ENCODE assay signal across 10 cellular contexts in genomic region chr10:95837368-95837776, GRCh38.
A peak's percentile ranks its signal among the peaks of the same experiment; 100 is the strongest.
DNase-seq lines count a peak whose midpoint lies in the region; ATAC-seq and TF ChIP-seq lines count a peak whose summit lies in the region.
"Had no signal": no experiment of that assay in that cellular context is flagged by ENCODE, and none has a peak within 500 bp of the region (broad histone marks: within the 10 kb centered on the region; RNA-seq: fewer than 3 reads in every experiment).

No MANE protein-coding gene starts in this region.

- H3K9me3 Mint-ChIP-seq in dendritic cell treated with granulocyte-macrophage colony-stimulating factor and Interleukin-4, amounts not matched to agents 40 ng/mL and 50 ng/mL, for 4 days, result no peaks in the 10 kb centered on the region

- intact Hi-C loops in dendritic cell treated with granulocyte-macrophage colony-stimulating factor and Interleukin-4, amounts not matched to agents 40 ng/mL and 50 ng/mL, for 4 days (cut with micrococcal nuclease), result no loop called here
- intact Hi-C loops in breast epithelium (cut with DNase I; ENCODE audit: low total_unique reads), result no loop called here

- ATAC-seq in GM19372 (IDR thresholded peaks at IDR 0.05; ENCODE audit: low read depth, unreplicated experiment) (peak; percentile 25), HG03045 (IDR thresholded peaks at IDR 0.05; ENCODE audit: unreplicated experiment) (peak; percentile 27), thoracic aorta (ENCODE audit: insufficient number of reproducible peaks, low FRiP score, low read depth) (no peak)

- no peak for TF ChIP-seq POLR2A in breast epithelium (IDR thresholded peaks at IDR 0.05)

- H3K27ac ChIP-seq in thoracic aorta (peak overlapping the region; percentile 52 to 75), breast epithelium (peak overlapping the region in 1 of 2 donors; percentile 8)

- DNase-seq in thoracic aorta (ENCODE audit: low spot score) (no peak), breast epithelium (ENCODE audit: low spot score in 2 of 2) (no peak), HUDEP-2 (lab: John Stamatoyannopoulos, UW; ENCODE audit: unreplicated experiment in 76 of 76) (no peak), NCI-H1048 (lab: John Stamatoyannopoulos, UW) (no peak)
- no peak for DNase-seq in stimulated activated CD4-positive, alpha-beta T cell treated with anti-CD3 and anti-CD28 coated beads, Interleukin-2, amount 100 ng/mL, for 24 hours
- DNase-seq: stimulated activated CD4-positive, alpha-beta T cell treated with anti-CD3 and anti-CD28 coated beads, Interleukin-4, amount 100 ng/mL, for 1 hour had no signal

- peaks cover 16% of the 10 kb centered on the region for H3K36me3 Mint-ChIP-seq in dendritic cell treated with granulocyte-macrophage colony-stimulating factor and Interleukin-4, amounts not matched to agents 40 ng/mL and 50 ng/mL, for 4 days (ENCODE audit: low read depth)

- H3K4me1 Mint-ChIP-seq in dendritic cell treated with granulocyte-macrophage colony-stimulating factor and Interleukin-4, amounts not matched to agents 40 ng/mL and 50 ng/mL, for 4 days (ENCODE audit: low read depth), result peaks cover 55% of the 10 kb centered on the region

- H3K9me3 ChIP-seq in thoracic aorta (no peaks in the 10 kb centered on the region), breast epithelium (no peaks in the 10 kb centered on the region)
- H3K9me3 ChIP-seq: HAP-1 had no signal

- peaks cover 25 to 49% of the 10 kb centered on the region in 2 donors for H3K4me1 ChIP-seq in thoracic aorta (ENCODE audit: control insufficient read depth in 1 of 2, low read depth in 2 of 2)
- H3K4me1 ChIP-seq in breast epithelium, result peaks cover 0 to 4% of the 10 kb centered on the region in 2 donors
- H3K4me1 ChIP-seq: HAP-1 had no signal

- no peak overlapping the region for H3K4me3 Mint-ChIP-seq in dendritic cell treated with granulocyte-macrophage colony-stimulating factor and Interleukin-4, amounts not matched to agents 40 ng/mL and 50 ng/mL, for 4 days

- no peaks in the 10 kb centered on the region for H3K27me3 Mint-ChIP-seq in dendritic cell treated with granulocyte-macrophage colony-stimulating factor and Interleukin-4, amounts not matched to agents 40 ng/mL and 50 ng/mL, for 4 days

- H3K27me3 ChIP-seq in thoracic aorta (replicated peaks; ENCODE audit: insufficient read depth), result no peaks in the 10 kb centered on the region
- no peaks in the 10 kb centered on the region for H3K27me3 ChIP-seq in breast epithelium

- H3K4me3 ChIP-seq in thoracic aorta, result no peak overlapping the region
- H3K4me3 ChIP-seq in breast epithelium, result no peak overlapping the region
- H3K4me3 ChIP-seq: HAP-1 had no signal

- H3K27ac Mint-ChIP-seq in dendritic cell treated with granulocyte-macrophage colony-stimulating factor and Interleukin-4, amounts not matched to agents 40 ng/mL and 50 ng/mL, for 4 days, result peak overlapping the region; percentile 82

- no peak for TF ChIP-seq CTCF in thoracic aorta (IDR thresholded peaks at IDR 0.05)
- no peak for TF ChIP-seq CTCF in breast epithelium (IDR thresholded peaks at IDR 0.05)

- H3K36me3 ChIP-seq in thoracic aorta (no peaks in the 10 kb centered on the region), breast epithelium (no peaks in the 10 kb centered on the region)
- H3K36me3 ChIP-seq: HAP-1 had no signal
